ENCODE assay signal across 3 cellular contexts in the genomic region with DNA sequence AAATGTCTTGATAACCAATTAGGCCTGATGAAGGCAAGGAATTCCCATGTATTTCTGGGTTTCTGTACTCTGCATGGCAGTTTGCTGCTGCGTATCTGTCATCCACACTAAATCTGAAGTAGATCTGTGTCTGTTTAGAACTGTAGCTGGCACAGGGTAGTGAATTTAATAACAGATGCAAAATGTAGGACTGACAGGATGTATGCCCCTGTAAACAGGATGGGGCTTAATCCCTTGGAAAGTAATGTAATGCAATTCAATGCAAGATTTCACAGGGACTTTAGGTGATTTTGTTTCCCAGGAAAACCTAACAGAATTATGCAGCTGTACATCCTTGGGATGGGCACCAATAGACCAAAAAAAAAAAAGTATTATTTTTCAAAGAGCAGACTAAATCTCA.
"Had no signal": no experiment of that assay in that cellular context is flagged by ENCODE, and none has a peak within 500 bp of the region (broad histone marks: within the 10 kb centered on the region; RNA-seq: fewer than 3 reads in every experiment).

No MANE protein-coding gene starts in this region.

- ATAC-seq: GM12878 had no signal

- H3K4me3 ChIP-seq: GM12878 had no signal

- DNase-seq: GDM1, GF-D8 had no signal
